In the genomic region with DNA sequence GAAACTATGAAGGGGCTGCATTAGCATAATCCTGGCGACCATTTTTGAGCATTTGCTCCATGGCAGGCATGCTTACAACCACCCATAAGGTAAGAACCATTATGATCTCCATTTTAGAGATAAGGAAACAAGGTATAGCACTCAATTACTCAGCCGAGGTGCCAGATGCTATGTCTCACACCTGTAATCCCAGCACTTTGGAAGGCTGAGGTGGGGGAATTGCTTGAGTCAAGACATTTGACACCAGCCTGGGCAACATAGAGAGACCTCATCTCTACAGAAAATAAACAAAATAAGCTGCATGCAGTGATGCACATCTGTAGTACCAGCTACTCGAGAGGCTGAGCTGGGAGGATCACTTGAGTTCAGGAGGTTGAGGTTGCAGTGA, we compare ENCODE assay signal across 12 cellular contexts. TPM values are rescaled to one million over a fixed set of nuclear protein-coding genes. Genes with fewer than 3 reads are reported as not detected.
"Had no signal": no experiment of that assay in that cellular context is flagged by ENCODE, and none has a peak within 500 bp of the region (broad histone marks: within the 10 kb centered on the region; RNA-seq: fewer than 3 reads in every experiment).

No MANE protein-coding gene starts in this region.

- DNase-seq: activated CD4-positive, alpha-beta T cell treated with anti-CD3 and anti-CD28 coated beads for 48 hours; activated CD4-positive, alpha-beta T cell treated with anti-CD3 and anti-CD28 coated beads, Interleukin-2, amount 50 U/mL, for 4 hours; activated CD4-positive, CD25-positive, alpha-beta regulatory T cell treated with anti-CD3 and anti-CD28 coated beads, Interleukin-2, amount 50 U/mL, for 72 hours; activated CD8-positive, alpha-beta memory T cell treated with anti-CD3 and anti-CD28 coated beads, Interleukin-2, amount 50 U/mL, for 48 hours; activated CD8-positive, alpha-beta T cell treated with anti-CD3 and anti-CD28 coated beads, Interleukin-2, amount 10 ng/mL, durations not matched to agents 7 days and 5 days; activated naive CD4-positive, alpha-beta T cell treated with anti-CD3 and anti-CD28 coated beads, Interleukin-2, amount 50 U/mL, for 16 hours; activated naive CD8-positive, alpha-beta T cell treated with anti-CD3 and anti-CD28 coated beads, Interleukin-2, amount 10 ng/mL, durations not matched to agents 7 days and 5 days; activated T-cell treated with anti-CD3 and anti-CD28 coated beads, Interleukin-2, amount 50 U/mL, for 1 hour; aorta; NCI-H2081 treated with DMSO at 0.1 percent for 48 hours; NCI-H524 treated with DMSO at 0.1 percent for 48 hours; SHP77 had no signal

RNA-seq across cellular contexts. Expression of gene TIGD4, which starts 43.6 kb away (rescaled TPM):
- polyA plus RNA-seq: aorta had no signal
